8 cellular contexts compared by ENCODE assay signal in genomic region chr6:7727150-7727950, GRCh38. TPM values are rescaled to one million over a fixed set of nuclear protein-coding genes. Genes with fewer than 3 reads are reported as not detected.
DNase-seq lines count a peak whose midpoint lies in the region; ATAC-seq and TF ChIP-seq lines count a peak whose summit lies in the region.

No MANE protein-coding gene starts in this region.

- TF ChIP-seq CTCF in WERI-Rb-1 (IDR thresholded peaks at IDR 0.05; ENCODE audit: low read depth, low read length) (0 out of 2 replicates have a peak, but pooled peaks have one; percentile 18), heart left ventricle (IDR thresholded peaks at IDR 0.05) (no peak), gastrocnemius medialis (IDR thresholded peaks at IDR 0.05 in 4 of 5, conservative IDR thresholded peaks at IDR 0.05 in 1 of 5) (no peak)

- H3K4me1 ChIP-seq in BLaER1 (peaks cover 29% of the 10 kb centered on the region), heart left ventricle (peaks cover 0 to 45% (median 26%) of the 10 kb centered on the region in 12 donors), gastrocnemius medialis (peaks cover 12 to 21% of the 10 kb centered on the region in 2 donors)

- H3K9ac ChIP-seq in BLaER1: peak overlapping the region; percentile 48

- peaks cover 50% of the 10 kb centered on the region for H4K20me1 ChIP-seq in BLaER1

- H3K4me2 ChIP-seq in BLaER1: peak overlapping the region; percentile 100

- intact Hi-C loops in heart left ventricle (cut with DNase I): loop anchor here in 6 of 10 donors (5.0 to 10.0 kb wide), 8 partner anchors 167 to 497 kb away; partner anchors contain the start of gene TXNDC5 (in 3 of the 6)
- intact Hi-C loops in gastrocnemius medialis (cut with DNase I; ENCODE audit: low total_unique reads): loop anchor here (5.0 to 10.0 kb wide), 2 partner anchors 185 to 487 kb away; partner anchors contain the start of gene TXNDC5

- TF ChIP-seq POLR2A in heart left ventricle (IDR thresholded peaks at IDR 0.05): no peak
- no peak for TF ChIP-seq POLR2A in gastrocnemius medialis (IDR thresholded peaks at IDR 0.05)

- H3K27ac ChIP-seq in BLaER1 (no peak overlapping the region), WERI-Rb-1 (no peak overlapping the region), heart left ventricle (no peak overlapping the region), gastrocnemius medialis (no peak overlapping the region)

- H3K36me3 ChIP-seq in BLaER1 (no peaks in the 10 kb centered on the region), WERI-Rb-1 (no peaks in the 10 kb centered on the region), heart left ventricle (no peaks in the 10 kb centered on the region), gastrocnemius medialis (no peaks in the 10 kb centered on the region)

- DNase-seq in GM19238 (ENCODE audit: insufficient read length, low spot score) (peak; percentile 19), WERI-Rb-1 (peak; percentile 45), heart left ventricle (peak in 2 of 5 donors; percentile 20 to 36), gastrocnemius medialis (no peak), NOMO-1 treated with dmso at 0.1 percent for 144 hours (lab: John Stamatoyannopoulos, UW; ENCODE audit: unreplicated experiment) (no peak)
- DNase-seq in effector CD8-positive, alpha-beta T cell (lab: John Stamatoyannopoulos, UW): no peak

- peak overlapping the region; percentile 70 for H3K4me3 ChIP-seq in BLaER1
- peak overlapping the region; percentile 43 for H3K4me3 ChIP-seq in WERI-Rb-1 (ENCODE audit: low read depth, low read length)
- peak overlapping the region; percentile 3 to 80 (median 66) for H3K4me3 ChIP-seq in heart left ventricle
- peak overlapping the region; percentile 56 to 66 (median 59) for H3K4me3 ChIP-seq in gastrocnemius medialis

- H3K9me3 ChIP-seq in BLaER1 (no peaks in the 10 kb centered on the region), WERI-Rb-1 (ENCODE audit: severe bottlenecking) (no peaks in the 10 kb centered on the region), heart left ventricle (no peaks in the 10 kb centered on the region), gastrocnemius medialis (no peaks in the 10 kb centered on the region)

- ATAC-seq in heart left ventricle (no peak), gastrocnemius medialis (no peak), GM18519 (IDR thresholded peaks at IDR 0.05; ENCODE audit: low FRiP score, unreplicated experiment) (no peak)

- whole genome bisulfite sequencing in heart left ventricle, 4 donors: 1 to 2% (median 1%) methylated on average over 17 to 86 of the region's 86 CpGs

- in situ Hi-C loops in gastrocnemius medialis (cut with MboI; ENCODE audit: low sequenced_read_pairs in 4 of 4): loop anchor here in 2 of 4 donors (10.0 kb wide), 1 partner anchor 277 kb away; no protein-coding TSS in a partner anchor

- H3K27me3 ChIP-seq in BLaER1: peaks cover 83% of the 10 kb centered on the region
- peaks cover 85% of the 10 kb centered on the region for H3K27me3 ChIP-seq in WERI-Rb-1 (ENCODE audit: insufficient read depth, low read depth, severe bottlenecking)
- H3K27me3 ChIP-seq in heart left ventricle: peaks cover 22 to 86% (median 37%) of the 10 kb centered on the region in 9 donors
- H3K27me3 ChIP-seq in gastrocnemius medialis: peaks cover 42 to 55% (median 48%) of the 10 kb centered on the region in 3 donors

RNA-seq across cellular contexts. Expression of gene BMP6, which starts 1.5 kb away (rescaled TPM):
- total RNA-seq in heart left ventricle: 1 to 10 TPM; 1.4 to 5.1 (median 2.9) TPM
- 1 to 10 TPM; 1.1 to 2.3 TPM for polyA plus RNA-seq in heart left ventricle
- total RNA-seq in gastrocnemius medialis: 1 to 10 TPM; 1.7 to 8.3 (median 3.3) TPM

Comparison
In these comparisons a context has a peak if more than half of its experiments do, and no peak if none do; other contexts are left out.
1. DNase-seq: peak in GM19238 (single experiment) and WERI-Rb-1 (single experiment); none in gastrocnemius medialis (0 of 2), effector CD8-positive, alpha-beta T cell (single experiment) and NOMO-1 treated with dmso at 0.1 percent for 144 hours (single experiment).
2. Peak in every context shown above with its lines, with median percentiles within 50 percentile points of each other: H3K4me3 ChIP-seq.